2 cellular contexts compared by ENCODE assay signal in the genomic region with DNA sequence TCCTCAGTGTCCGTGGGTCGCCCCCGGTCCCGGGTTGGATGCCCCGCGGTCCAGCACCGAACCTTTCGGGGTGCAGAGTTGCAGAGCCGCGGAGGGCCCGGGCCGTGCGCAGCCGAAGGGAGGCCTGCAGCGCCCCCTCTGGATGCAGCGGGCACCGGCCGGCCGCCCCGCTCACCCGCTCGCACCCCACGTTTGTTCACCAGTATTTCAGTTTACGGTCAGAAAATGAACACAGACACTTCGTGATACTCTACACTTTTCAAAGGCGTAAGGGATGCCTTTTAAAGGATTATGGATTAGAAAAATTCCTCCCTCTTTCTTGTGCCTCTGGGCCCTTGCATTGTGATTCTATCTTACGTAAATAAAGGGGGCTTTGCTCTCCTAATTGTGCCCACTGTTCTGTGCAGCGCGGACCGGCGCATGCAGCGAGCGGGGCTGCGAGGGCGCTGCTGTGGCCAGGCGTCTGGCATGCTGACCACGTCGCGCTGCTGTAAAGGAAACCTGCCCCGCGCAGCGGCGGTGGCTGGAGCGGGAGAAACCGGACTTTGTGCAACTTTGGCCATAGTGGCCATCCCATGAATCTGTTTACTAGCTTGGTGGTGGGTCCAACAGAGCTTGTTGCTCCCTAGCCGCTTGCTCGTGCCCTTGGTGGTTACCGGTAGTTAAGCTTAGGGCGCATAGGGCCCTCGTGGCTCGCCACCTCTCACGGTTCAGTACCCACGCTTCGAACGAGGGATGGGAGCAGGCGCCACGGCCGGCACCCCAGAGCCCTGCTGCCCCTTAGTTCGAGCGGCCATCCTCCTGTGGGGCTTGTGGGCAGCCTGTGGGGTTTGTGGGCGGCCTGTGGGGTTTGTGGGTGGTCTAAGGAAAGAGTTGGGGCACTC.
TF ChIP-seq lines count a peak whose summit lies in the region.

No MANE protein-coding gene starts in this region.

TF ChIP-seq in liver, 16 proteins besides CTCF, POLR2A, EP300 and RAD21:
- TF ChIP-seq, protein P1, sequence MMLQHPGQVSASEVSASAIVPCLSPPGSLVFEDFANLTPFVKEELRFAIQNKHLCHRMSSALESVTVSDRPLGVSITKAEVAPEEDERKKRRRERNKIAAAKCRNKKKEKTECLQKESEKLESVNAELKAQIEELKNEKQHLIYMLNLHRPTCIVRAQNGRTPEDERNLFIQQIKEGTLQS (IDR thresholded peaks at IDR 0.05), result no peak

TF ChIP-seq in HepG2, 621 proteins besides CTCF, POLR2A, EP300 and RAD21:
- TF ChIP-seq, protein P2, sequence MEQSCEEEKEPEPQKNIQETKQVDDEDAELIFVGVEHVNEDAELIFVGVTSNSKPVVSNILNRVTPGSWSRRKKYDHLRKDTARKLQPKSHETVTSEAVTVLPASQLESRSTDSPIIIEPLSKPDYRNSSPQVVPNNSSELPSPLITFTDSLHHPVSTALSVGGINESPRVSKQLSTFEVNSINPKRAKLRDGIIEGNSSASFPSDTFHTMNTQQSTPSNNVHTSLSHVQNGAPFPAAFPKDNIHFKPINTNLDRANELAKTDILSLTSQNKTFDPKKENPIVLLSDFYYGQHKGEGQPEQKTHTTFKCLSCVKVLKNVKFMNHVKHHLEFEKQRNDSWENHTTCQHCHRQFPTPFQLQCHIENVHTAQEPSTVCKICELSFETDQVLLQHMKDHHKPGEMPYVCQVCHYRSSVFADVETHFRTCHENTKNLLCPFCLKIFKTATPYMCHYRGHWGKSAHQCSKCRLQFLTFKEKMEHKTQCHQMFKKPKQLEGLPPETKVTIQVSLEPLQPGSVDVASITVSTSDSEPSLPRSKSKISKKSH (CRISPR knock-in tag; IDR thresholded peaks at IDR 0.05; ENCODE audit: borderline replicate concordance), result no peak
- TF ChIP-seq ZNF496 (CRISPR knock-in tag; IDR thresholded peaks at IDR 0.05; ENCODE audit: insufficient replicate concordance) (no peak), PTBP1 (IDR thresholded peaks at IDR 0.05; ENCODE audit: low read depth, low read length, poor library complexity, severe bottlenecking) (no peak), GLI4 (CRISPR knock-in tag; IDR thresholded peaks at IDR 0.05; ENCODE audit: borderline replicate concordance) (no peak), JDP2 (CRISPR knock-in tag; IDR thresholded peaks at IDR 0.05; ENCODE audit: borderline replicate concordance) (no peak), ATF1 (CRISPR knock-in tag; IDR thresholded peaks at IDR 0.05) (no peak), HNRNPL (IDR thresholded peaks at IDR 0.05; ENCODE audit: low read depth, low read length) (no peak)
